Comparison of ENCODE assay signal across 8 cellular contexts in genomic region chr19:1873524-1874473, GRCh38. TPM values are rescaled to one million over a fixed set of nuclear protein-coding genes. Genes with fewer than 3 reads are reported as not detected.
DNase-seq lines count a peak whose midpoint lies in the region; ATAC-seq and TF ChIP-seq lines count a peak whose summit lies in the region.

No MANE protein-coding gene starts in this region.

- H3K4me1 ChIP-seq in prostate gland (replicated peaks): peaks cover 24% of the 10 kb centered on the region

- intact Hi-C loops in prostate gland (cut with DNase I): no loop called here

- peak overlapping the region; percentile 97 for H3K4me3 ChIP-seq in GM12865 (ENCODE audit: low read depth, low read length)
- H3K4me3 ChIP-seq in SK-N-MC: peak overlapping the region; percentile 98
- H3K4me3 ChIP-seq in fibroblast of mammary gland (ENCODE audit: control insufficient read depth, low read depth, low read length): peak overlapping the region; percentile 88
- H3K4me3 ChIP-seq in prostate gland: peak overlapping the region; percentile 5 to 18

- DNase-seq in GM12865 (ENCODE audit: low read depth): no peak
- no peak for DNase-seq in SK-N-MC (ENCODE audit: low read depth, low spot score)
- peak; percentile 47 for DNase-seq in fibroblast of mammary gland (ENCODE audit: low read depth)
- no peak for DNase-seq in prostate gland (ENCODE audit: low spot score)
- no peak for DNase-seq in RKO (ENCODE audit: low spot score)

- no peak for ATAC-seq in GM18517 (IDR thresholded peaks at IDR 0.05; ENCODE audit: unreplicated experiment)
- ATAC-seq in HG02938 (IDR thresholded peaks at IDR 0.05; ENCODE audit: unreplicated experiment): no peak
- no peak for ATAC-seq in HG03095 (IDR thresholded peaks at IDR 0.05; ENCODE audit: unreplicated experiment)

- peaks cover 4% of the 10 kb centered on the region; the same call in 1 of the 2 replicates for H3K36me3 ChIP-seq in SK-N-MC (ENCODE audit: insufficient read depth, low read length)
- no peaks in the 10 kb centered on the region for H3K36me3 ChIP-seq in prostate gland

- no peak for TF ChIP-seq POLR2A in prostate gland (IDR thresholded peaks at IDR 0.05)

- H3K9me3 ChIP-seq in SK-N-MC (ENCODE audit: low read depth, low read length) (no peaks in the 10 kb centered on the region), prostate gland (no peaks in the 10 kb centered on the region)

- H3K9ac ChIP-seq in SK-N-MC (ENCODE audit: insufficient read length): peak overlapping the region; percentile 97

- TF ChIP-seq CTCF in GM12865 (IDR thresholded peaks at IDR 0.05; ENCODE audit: insufficient read depth, low read depth, low read length, missing control alignments) (no peak), fibroblast of mammary gland (conservative IDR thresholded peaks at IDR 0.05; ENCODE audit: control insufficient read depth, insufficient read depth, low read depth, low read length) (no peak), prostate gland (IDR thresholded peaks at IDR 0.05) (no peak)

- 17% methylated on average over 29 of the region's 29 CpGs for WGBS in prostate gland

- H3K27ac ChIP-seq in SK-N-MC (peak overlapping the region; percentile 51; the same call in 1 of the 2 replicates), prostate gland (peak overlapping the region; percentile 80 to 93)

- no peaks in the 10 kb centered on the region for H3K27me3 ChIP-seq in prostate gland (replicated peaks; ENCODE audit: insufficient read depth)

RNA-seq across cellular contexts. Expression of gene KLF16, which starts 10.4 kb away (rescaled TPM):
- total RNA-seq in prostate gland: 10 to 100 TPM in 1 of 2 donors, 1 to 10 TPM in 1; 8.4 to 22.8 TPM

RNA-seq across cellular contexts. Expression of gene ABHD17A, which starts 11.5 kb away (rescaled TPM):
- total RNA-seq in prostate gland: 100 to 1,000 TPM; 131 to 146 TPM

RNA-seq across cellular contexts. Expression of gene REXO1, which starts 25.5 kb away (rescaled TPM):
- total RNA-seq in prostate gland: 10 to 100 TPM; 29.8 to 59.1 TPM

RNA-seq across cellular contexts. Expression of gene ADAT3, which starts 31.4 kb away (rescaled TPM):
- total RNA-seq in prostate gland: 10 to 100 TPM; 17.3 to 25.1 TPM

RNA-seq across cellular contexts. Expression of gene SCAMP4, which starts 31.4 kb away (rescaled TPM):
- 100 to 1,000 TPM; 161 to 248 TPM for total RNA-seq in prostate gland

Comparison
In these comparisons a context has a peak if more than half of its experiments do, and no peak if none do; other contexts are left out.
1. H3K4me3 ChIP-seq: peak in every context shown above with its lines; median percentile 98 in SK-N-MC; 97 in GM12865; 88 in fibroblast of mammary gland; 12 in prostate gland.